8 cellular contexts compared by ENCODE assay signal in the genomic region with DNA sequence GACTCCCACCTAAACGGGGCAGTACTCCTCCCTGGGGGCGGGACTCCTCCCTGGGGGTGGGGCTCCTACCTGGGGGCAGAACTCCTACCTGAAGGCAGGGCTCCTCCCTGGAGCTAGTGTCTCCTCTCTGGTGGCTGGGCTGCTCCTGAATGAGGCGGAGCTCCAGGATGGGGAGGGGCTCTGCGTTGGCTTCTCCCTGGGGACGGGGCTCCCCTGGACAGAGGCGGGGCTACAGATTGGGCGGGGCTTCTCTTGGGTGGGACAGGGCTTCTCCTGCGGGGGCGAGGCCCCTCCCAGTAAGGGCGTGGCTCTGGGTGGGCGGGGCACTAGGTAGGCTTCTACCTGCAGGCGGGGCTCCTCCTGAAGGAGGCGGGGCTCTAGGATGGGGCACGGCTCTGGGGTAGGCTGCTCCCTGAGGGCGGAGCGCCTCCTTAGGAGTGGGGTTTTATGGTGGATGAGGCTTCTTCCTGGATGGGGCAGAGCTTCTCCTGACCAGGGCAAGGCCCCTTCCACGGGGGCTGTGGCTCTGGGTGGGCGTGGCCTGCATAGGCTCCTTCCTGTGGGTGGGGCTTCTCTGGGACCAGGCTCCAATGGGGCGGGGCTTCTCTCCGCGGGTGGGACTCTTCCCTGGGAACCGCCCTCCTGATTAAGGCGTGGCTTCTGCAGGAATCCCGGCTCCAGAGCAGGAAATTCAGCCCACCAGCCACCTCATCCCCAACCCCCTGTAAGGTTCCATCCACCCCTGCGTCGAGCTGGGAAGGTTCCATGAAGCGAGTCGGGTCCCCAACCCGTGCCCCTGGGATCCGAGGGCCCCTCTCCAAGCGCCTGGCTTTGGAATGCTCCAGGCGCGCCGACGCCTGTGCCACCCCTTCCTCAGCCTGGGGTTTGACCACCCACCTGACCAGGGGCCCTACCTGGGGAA. TPM values are rescaled to one million over a fixed set of nuclear protein-coding genes. Genes with fewer than 3 reads are reported as not detected.
DNase-seq lines count a peak whose midpoint lies in the region; ATAC-seq and TF ChIP-seq lines count a peak whose summit lies in the region.

No MANE protein-coding gene starts in this region.

- H3K4me3 ChIP-seq in IMR-90 (ENCODE audit: insufficient read depth, low read depth, low read length) (no peak overlapping the region; the same call in 1 of the 2 replicates), mucosa of rectum (ENCODE audit: low read length in 2 of 2) (peak overlapping the region; percentile 58 to 69), subcutaneous abdominal adipose tissue (ENCODE audit: low read depth in 1 of 5, low read length in 5 of 5) (peak overlapping the region in 4 of 5 donors; percentile 6 to 38 (median 12))

- no peak for TF ChIP-seq CTCF in IMR-90 (conservative IDR thresholded peaks at IDR 0.05; ENCODE audit: low read depth, low read length)

- BruUV-seq in IMR-90 (replicated peaks; lab: Mats Ljungman, UMichigan): no TSS peak

- ATAC-seq in IMR-90 (ENCODE audit: low read depth): peak; percentile 55
- ATAC-seq in HG03139 (IDR thresholded peaks at IDR 0.05; ENCODE audit: unreplicated experiment): no peak
- no peak for ATAC-seq in GM21447 (IDR thresholded peaks at IDR 0.05; ENCODE audit: unreplicated experiment)

- no peak overlapping the region for H4K5ac ChIP-seq in IMR-90 (ENCODE audit: low read depth, low read length)

- peak overlapping the region; percentile 69 for H2AFZ ChIP-seq in IMR-90 (replicated peaks; ENCODE audit: low read length, poor library complexity)

- no peak overlapping the region for H4K8ac ChIP-seq in IMR-90 (ENCODE audit: low read depth in 2 of 2, low read length in 2 of 2)

- H3K56ac ChIP-seq in IMR-90 (ENCODE audit: extremely low read depth, insufficient read depth, low read length): no peak overlapping the region

- H3K79me1 ChIP-seq in IMR-90 (ENCODE audit: low read depth in 1 of 2, low read length in 2 of 2): no peaks in the 10 kb centered on the region

- H3K36me3 ChIP-seq in IMR-90 (ENCODE audit: control insufficient read depth, insufficient read depth, low read length): no peaks in the 10 kb centered on the region
- H3K36me3 ChIP-seq in mucosa of rectum (ENCODE audit: control insufficient read depth in 2 of 2, insufficient read depth in 2 of 2, low read length in 2 of 2): no peaks in the 10 kb centered on the region
- H3K36me3 ChIP-seq in subcutaneous abdominal adipose tissue (ENCODE audit: control insufficient read depth in 5 of 5, insufficient read depth in 5 of 5, low read length in 5 of 5): no peaks in the 10 kb centered on the region

- CTCF ChIA-PET in IMR-90 (lab: Yijun Ruan, JAX): no interaction called here

- H2BK120ac ChIP-seq in IMR-90 (ENCODE audit: low read depth, low read length): no peak overlapping the region

- no peak overlapping the region for H3K14ac ChIP-seq in IMR-90 (replicated peaks; ENCODE audit: low read depth, low read length)

- H3K4ac ChIP-seq in IMR-90 (ENCODE audit: low read depth, low read length): no peak overlapping the region

- H4K20me1 ChIP-seq in IMR-90 (ENCODE audit: insufficient read depth, low read length): no peaks in the 10 kb centered on the region

- DNase-seq in CD1c-positive myeloid dendritic cell (ENCODE audit: extremely low spot score): peak; percentile 50
- DNase-seq in IMR-90: no peak
- DNase-seq in activated CD4-positive, CD25-positive, alpha-beta regulatory T cell treated with anti-CD3 and anti-CD28 coated beads, Interleukin-2, amount 50 U/mL, for 16 hours (ENCODE audit: low read depth, low spot score): peak; percentile 26
- DNase-seq in dermis blood vessel endothelial cell: peak; percentile 8

- in situ Hi-C loops in IMR-90 (cut with MboI; ENCODE audit: low sequenced_read_pairs): no loop called here

- peaks cover 2% of the 10 kb centered on the region; the same call in 1 of the 2 replicates for H3K4me1 ChIP-seq in IMR-90 (ENCODE audit: control insufficient read depth, insufficient read depth, low read length)
- peaks cover 5 to 9% of the 10 kb centered on the region in 2 donors for H3K4me1 ChIP-seq in mucosa of rectum (ENCODE audit: control insufficient read depth in 2 of 2, insufficient read depth in 2 of 2, low read length in 2 of 2)
- peaks cover 0 to 19% (median 8%) of the 10 kb centered on the region in 5 donors for H3K4me1 ChIP-seq in subcutaneous abdominal adipose tissue (ENCODE audit: control insufficient read depth in 5 of 5, insufficient read depth in 5 of 5, low read length in 5 of 5)

- H3K9me3 ChIP-seq in IMR-90 (ENCODE audit: control insufficient read depth, insufficient read depth, low read length) (peaks cover 13% of the 10 kb centered on the region; the same call in 1 of the 2 replicates), mucosa of rectum (ENCODE audit: control insufficient read depth in 2 of 2, low read length in 2 of 2) (no peaks in the 10 kb centered on the region), subcutaneous abdominal adipose tissue (ENCODE audit: control insufficient read depth in 5 of 5, low read length in 5 of 5) (no peaks in the 10 kb centered on the region)

- no peaks in the 10 kb centered on the region for H3K9me1 ChIP-seq in IMR-90 (ENCODE audit: insufficient read depth, low read length)

- dilution Hi-C loops in IMR-90 (cut with HindIII; ENCODE audit: low sequenced_read_pairs, unreplicated experiment): no loop called here

- H3K9ac ChIP-seq in IMR-90 (ENCODE audit: low read depth, low read length): no peak overlapping the region
- peak overlapping the region in 1 of 2 donors; percentile 75 for H3K9ac ChIP-seq in mucosa of rectum (ENCODE audit: low read depth in 1 of 2, low read length in 2 of 2)
- no peak overlapping the region for H3K9ac ChIP-seq in subcutaneous abdominal adipose tissue (ENCODE audit: low read length in 5 of 5)

- H3K27me3 ChIP-seq in IMR-90 (ENCODE audit: control insufficient read depth, insufficient read depth, low read length) (peaks cover 38% of the 10 kb centered on the region), mucosa of rectum (ENCODE audit: control insufficient read depth in 2 of 2, insufficient read depth in 2 of 2, low read length in 2 of 2) (peaks cover 26 to 29% of the 10 kb centered on the region in 2 donors), subcutaneous abdominal adipose tissue (ENCODE audit: control insufficient read depth in 5 of 5, insufficient read depth in 4 of 5, low read length in 5 of 5) (peaks cover 47 to 73% (median 66%) of the 10 kb centered on the region in 5 donors)

- no peak for TF ChIP-seq POLR2A in IMR-90 (IDR thresholded peaks at IDR 0.05; ENCODE audit: low read depth, low read length)

- peak overlapping the region; percentile 53; the same call in 1 of the 2 replicates for H3K4me2 ChIP-seq in IMR-90 (ENCODE audit: low read depth, low read length)

- H2BK15ac ChIP-seq in IMR-90 (ENCODE audit: low read depth, low read length): no peak overlapping the region

- intact Hi-C loops in IMR-90 (cut with micrococcal nuclease): no loop called here

- H3K27ac ChIP-seq in IMR-90 (ENCODE audit: insufficient read depth, low read length) (no peak overlapping the region), mucosa of rectum (ENCODE audit: low read depth in 2 of 2, low read length in 2 of 2) (peak overlapping the region; percentile 17 to 71), subcutaneous abdominal adipose tissue (ENCODE audit: low read depth, low read length) (no peak overlapping the region)

- no peak overlapping the region for H3K18ac ChIP-seq in IMR-90 (ENCODE audit: low read depth, low read length)

- POLR2A ChIA-PET in IMR-90 (lab: Charles Lee; ENCODE audit: unreplicated experiment): no interaction called here

- no peak overlapping the region for H2BK5ac ChIP-seq in IMR-90 (ENCODE audit: low read depth, low read length, poor library complexity, severe bottlenecking)

- peak overlapping the region; percentile 65 for H2AK9ac ChIP-seq in IMR-90 (replicated peaks; ENCODE audit: low read depth, low read length, poor library complexity)

- no peak overlapping the region for H2BK20ac ChIP-seq in IMR-90 (ENCODE audit: low read depth, low read length)

- no peak overlapping the region for H3K23ac ChIP-seq in IMR-90 (ENCODE audit: low read depth, low read length)

- H2AK5ac ChIP-seq in IMR-90 (ENCODE audit: low read depth, low read length): no peak overlapping the region

- TF ChIP-seq RAD21 in IMR-90 (IDR thresholded peaks at IDR 0.05; ENCODE audit: low read length): no peak

- WGBS in IMR-90 (ENCODE audit: extremely low coverage in 2 of 2, insufficient read length in 1 of 2), 2 experiments: 0% methylated on average over 7 of the region's 35 CpGs; no CpG with 5 or more reads in 1 of the 2 experiments

- H4K91ac ChIP-seq in IMR-90 (ENCODE audit: insufficient read depth, low read depth, low read length): no peak overlapping the region

TF ChIP-seq in IMR-90, 13 proteins besides CTCF, POLR2A, EP300 and RAD21:
- TF ChIP-seq RFX5 (IDR thresholded peaks at IDR 0.05; ENCODE audit: low read depth, low read length) (no peak), RCOR1 (IDR thresholded peaks at IDR 0.05; ENCODE audit: insufficient replicate concordance, low read length) (no peak)
TF ChIP-seq in IMR-90: peak in this region for 0.

RNA-seq across cellular contexts. Expression of a gene that starts 22.7 kb away (rescaled TPM):
- total RNA-seq in IMR-90 (2012; rRNA removed): 306 and 330 TPM in 2 replicates
- 1,099 and 1,100 TPM in 2 replicates for polyA plus RNA-seq in IMR-90 (2012; rRNA removed)
- 570 and 893 TPM in 2 replicates for polyA plus RNA-seq in IMR-90 (2012; cell fraction: cytosol; rRNA removed)
- 435 and 685 TPM in 2 replicates for polyA plus RNA-seq in IMR-90 (2012; cell fraction: nucleus; rRNA removed; ENCODE audit: low replicate concordance)
- 264 and 393 TPM in 2 replicates for total RNA-seq in dermis blood vessel endothelial cell

RNA-seq across cellular contexts. Expression of a gene that starts 43.3 kb away (rescaled TPM):
- total RNA-seq in IMR-90 (2012; rRNA removed): 4.3 and 4.7 TPM in 2 replicates
- polyA plus RNA-seq in IMR-90 (2012; rRNA removed): 13.0 and 15.4 TPM in 2 replicates
- polyA plus RNA-seq in IMR-90 (2012; cell fraction: cytosol; rRNA removed): 20.6 and 27.3 TPM in 2 replicates
- polyA plus RNA-seq in IMR-90 (2012; cell fraction: nucleus; rRNA removed; ENCODE audit: low replicate concordance): 46.8 and 78.0 TPM in 2 replicates
- total RNA-seq in dermis blood vessel endothelial cell: 12.1 and 18.5 TPM in 2 replicates

RNA-seq across cellular contexts. Expression of a gene that starts 49.3 kb away (rescaled TPM):
- total RNA-seq in IMR-90 (2012; rRNA removed): 48.9 TPM in 2 replicates
- 95.4 and 121 TPM in 2 replicates for polyA plus RNA-seq in IMR-90 (2012; rRNA removed)
- 115 and 152 TPM in 2 replicates for polyA plus RNA-seq in IMR-90 (2012; cell fraction: cytosol; rRNA removed)
- polyA plus RNA-seq in IMR-90 (2012; cell fraction: nucleus; rRNA removed; ENCODE audit: low replicate concordance): 146 and 244 TPM in 2 replicates
- 54.3 and 55.7 TPM in 2 replicates for total RNA-seq in dermis blood vessel endothelial cell

RNA-seq across cellular contexts. Expression of a gene that starts 53.0 kb away (rescaled TPM):
- total RNA-seq in IMR-90 (2012; rRNA removed) (not detected in 2 replicates), dermis blood vessel endothelial cell (not detected in 2 replicates)
- not detected in 2 replicates for polyA plus RNA-seq in IMR-90 (2012; rRNA removed)
- not detected in 2 replicates for polyA plus RNA-seq in IMR-90 (2012; cell fraction: cytosol; rRNA removed)
- not detected in 2 replicates for polyA plus RNA-seq in IMR-90 (2012; cell fraction: nucleus; rRNA removed; ENCODE audit: low replicate concordance)

Comparison
In these comparisons a context has a peak if more than half of its experiments do, and no peak if none do; other contexts are left out.
1. H3K27ac ChIP-seq: peak in mucosa of rectum (2 of 2); none in IMR-90 (single experiment) and subcutaneous abdominal adipose tissue (single experiment).